9 cellular contexts compared by ENCODE assay signal in genomic region chr2:239318790-239319189, GRCh38.
DNase-seq lines count a peak whose midpoint lies in the region; ATAC-seq, FAIRE-seq and TF ChIP-seq lines count a peak whose summit lies in the region.
"Had no signal": no experiment of that assay in that cellular context is flagged by ENCODE, and none has a peak within 500 bp of the region (broad histone marks: within the 10 kb centered on the region; RNA-seq: fewer than 3 reads in every experiment).

No MANE protein-coding gene starts in this region.

- H3K27me3 ChIP-seq in K562 (ENCODE audit: control insufficient read depth in 2 of 2, insufficient read depth in 2 of 2, low read length in 2 of 2) (no peaks in the 10 kb centered on the region), mesenchymal stem cell (ENCODE audit: control insufficient read depth in 1 of 2, insufficient read depth in 1 of 2, low read length in 2 of 2) (no peaks in the 10 kb centered on the region), tibial artery (no peaks in the 10 kb centered on the region)
- H3K27me3 ChIP-seq: ascending aorta had no signal

- H3K9ac ChIP-seq in K562 (ENCODE audit: insufficient read depth in 1 of 2, low read depth in 2 of 2, low read length in 2 of 2) = peak overlapping the region; percentile 71 to 87; a peak in 3 of 4 replicates
- H3K9ac ChIP-seq in mesenchymal stem cell (ENCODE audit: low read length) = peak overlapping the region; percentile 88

- H3K9me1 ChIP-seq in K562 (ENCODE audit: control insufficient read depth, insufficient read depth, low read length) = no peaks in the 10 kb centered on the region

- peaks cover 74% of the 10 kb centered on the region for H3K79me2 ChIP-seq in K562 (ENCODE audit: control insufficient read depth, insufficient read depth, low read length)

- peak; percentile 58 for FAIRE-seq in K562 (lab: Jason Lieb, UNC)

- no peak for TF ChIP-seq CTCF in K562 (IDR thresholded peaks at IDR 0.05 in 2 of 3, conservative IDR thresholded peaks at IDR 0.05 in 1 of 3; ENCODE audit: insufficient read depth in 2 of 3, low read depth in 1 of 3, low read length in 3 of 3)
- no peak for TF ChIP-seq CTCF in tibial artery (IDR thresholded peaks at IDR 0.05)

- CTCF ChIA-PET in activated CD4-positive, alpha-beta T cell treated with anti-CD3 and anti-CD28 coated beads, Interleukin-2, amount 10 ng/mL, durations not matched to agents 7 days and 5 days (lab: Charles Lee) = interaction anchor here (0.7 to 1.0 kb wide), 2 partner anchors 8 to 15 kb away, joined by 3 to 4 read pairs; no protein-coding TSS in a partner anchor
- CTCF ChIA-PET in K562 (lab: Yijun Ruan, JAX; ENCODE audit: low intra/inter-chr PET ratio) = no interaction called here

- no peak overlapping the region for H2BK12ac ChIP-seq in mesenchymal stem cell (ENCODE audit: low read length in 2 of 2)

- no peak overlapping the region for H2AK5ac ChIP-seq in mesenchymal stem cell (ENCODE audit: low read length, severe bottlenecking)

- peak overlapping the region; percentile 79 for H3K27ac ChIP-seq in K562 (ENCODE audit: extremely low read depth, low read depth, low read length)
- H3K27ac ChIP-seq in mesenchymal stem cell (ENCODE audit: low read length, poor library complexity, severe bottlenecking) = no peak overlapping the region
- peak overlapping the region in 1 of 2 donors; percentile 3 for H3K27ac ChIP-seq in tibial artery

- H3K9me3 Mint-ChIP-seq in activated CD4-positive, alpha-beta T cell treated with anti-CD3 and anti-CD28 coated beads, Interleukin-2, amount 10 ng/mL, durations not matched to agents 7 days and 5 days = peaks cover 11% of the 10 kb centered on the region

- BruUV-seq in K562 (replicated peaks; lab: Mats Ljungman, UMichigan) = no TSS peak

- TF ChIP-seq RAD21 in K562 (CRISPR knock-in tag; conservative IDR thresholded peaks at IDR 0.05 in 1 of 2, IDR thresholded peaks at IDR 0.05 in 1 of 2) = no peak

- peak; percentile 65 for ATAC-seq in K562
- ATAC-seq in GM18870 (IDR thresholded peaks at IDR 0.05; ENCODE audit: unreplicated experiment) = no peak

- H2AFZ ChIP-seq in K562 (ENCODE audit: low read depth, low read length) (peak overlapping the region; percentile 37), mesenchymal stem cell (ENCODE audit: low read depth, low read length) (no peak overlapping the region)

- H3K9me3 ChIP-seq in K562 (replicated peaks; ENCODE audit: control insufficient read depth, insufficient read depth, low read depth, low read length) (no peaks in the 10 kb centered on the region), mesenchymal stem cell (ENCODE audit: control insufficient read depth, low read length) (peaks cover 9% of the 10 kb centered on the region), tibial artery (no peaks in the 10 kb centered on the region)
- H3K9me3 ChIP-seq: ascending aorta had no signal

- TF ChIP-seq POLR2A in K562 (conservative IDR thresholded peaks at IDR 0.05) = no peak

- in situ Hi-C loops in K562 (cut with MboI) (no loop called here), ACHN (cut with HindIII; ENCODE audit: low pct_ligation_motif_present, low pct_unique_long_range_greater_than_20kb, low sequenced_read_pairs) (no loop called here)

- H3K4me1 Mint-ChIP-seq in activated CD4-positive, alpha-beta T cell treated with anti-CD3 and anti-CD28 coated beads, Interleukin-2, amount 10 ng/mL, durations not matched to agents 7 days and 5 days = peaks cover 72% of the 10 kb centered on the region

- H4K91ac ChIP-seq in mesenchymal stem cell (ENCODE audit: low read length) = no peak overlapping the region

- no peak overlapping the region for H2BK15ac ChIP-seq in mesenchymal stem cell (ENCODE audit: low read depth, poor library complexity, severe bottlenecking)

- H3K4me3 ChIP-seq in K562 (peak overlapping the region; percentile 12; the same call in 1 of the 2 replicates), mesenchymal stem cell (ENCODE audit: insufficient read depth in 1 of 2, low read depth in 1 of 2, low read length in 2 of 2) (peak overlapping the region in 1 of 2 experiments; percentile 78), tibial artery (peak overlapping the region; percentile 2 to 20)

- no peak overlapping the region for H3K14ac ChIP-seq in mesenchymal stem cell (ENCODE audit: low read length in 2 of 2)

- POLR2A ChIA-PET in activated CD4-positive, alpha-beta T cell treated with anti-CD3 and anti-CD28 coated beads, Interleukin-2, amount 10 ng/mL, durations not matched to agents 7 days and 5 days (lab: Charles Lee) = interaction anchor here (0.6 kb wide), 1 partner anchor 8 kb away, joined by 3 read pairs; no protein-coding TSS in a partner anchor
- POLR2A ChIA-PET in K562 (lab: Yijun Ruan, JAX) = interaction anchor here (0.8 to 1.3 kb wide), 2 partner anchors 17 to 78 kb away, joined by 3 read pairs; no protein-coding TSS in a partner anchor

- H3K79me1 ChIP-seq in mesenchymal stem cell (replicated peaks; ENCODE audit: low read length, poor library complexity, severe bottlenecking) = peaks cover 52% of the 10 kb centered on the region

- peak overlapping the region; percentile 74 for H3K4me2 ChIP-seq in K562 (ENCODE audit: insufficient read depth, low read length)
- peak overlapping the region; percentile 64 for H3K4me2 ChIP-seq in mesenchymal stem cell (ENCODE audit: low read length, poor library complexity, severe bottlenecking)

- no peaks in the 10 kb centered on the region for H3K27me3 Mint-ChIP-seq in activated CD4-positive, alpha-beta T cell treated with anti-CD3 and anti-CD28 coated beads, Interleukin-2, amount 10 ng/mL, durations not matched to agents 7 days and 5 days

- H3K4me1 ChIP-seq in K562 (replicated peaks in 1 of 2; ENCODE audit: control insufficient read depth in 2 of 2, insufficient read depth in 2 of 2, low read length in 2 of 2) = peaks cover 27% of the 10 kb centered on the region in 2 experiments; a peak in 4 of 5 replicates
- peaks cover 10% of the 10 kb centered on the region for H3K4me1 ChIP-seq in mesenchymal stem cell (ENCODE audit: control insufficient read depth, insufficient read depth, low read depth, low read length)
- peaks cover 0 to 29% (median 11%) of the 10 kb centered on the region in 4 donors for H3K4me1 ChIP-seq in tibial artery

- H3K4me3 Mint-ChIP-seq in activated CD4-positive, alpha-beta T cell treated with anti-CD3 and anti-CD28 coated beads, Interleukin-2, amount 10 ng/mL, durations not matched to agents 7 days and 5 days = peak overlapping the region; percentile 69

- no peak overlapping the region for H3K23ac ChIP-seq in mesenchymal stem cell (ENCODE audit: low read length in 2 of 2)

- H3K27ac Mint-ChIP-seq in activated CD4-positive, alpha-beta T cell treated with anti-CD3 and anti-CD28 coated beads, Interleukin-2, amount 10 ng/mL, durations not matched to agents 7 days and 5 days = peak overlapping the region; percentile 92

- no peak overlapping the region for H3K4ac ChIP-seq in mesenchymal stem cell (ENCODE audit: low read depth in 1 of 2, low read length in 2 of 2)

- H2BK120ac ChIP-seq in mesenchymal stem cell (ENCODE audit: low read depth, low read length) = no peak overlapping the region

- no peak overlapping the region for H2BK5ac ChIP-seq in mesenchymal stem cell (ENCODE audit: low read depth, low read length, poor library complexity, severe bottlenecking)

- no peak for DNase-seq in activated CD4-positive, alpha-beta T cell treated with anti-CD3 and anti-CD28 coated beads, Interleukin-2, amount 10 ng/mL, durations not matched to agents 7 days and 5 days
- DNase-seq in activated CD4-positive, alpha-beta T cell treated with anti-CD3 and anti-CD28 coated beads, Interleukin-2, amount 50 U/mL, for 48 hours = no peak
- DNase-seq in K562 (ENCODE audit: extremely low read depth in 1 of 4, low spot score in 3 of 4) = peak; percentile 51 to 76 (median 56)
- DNase-seq in mesenchymal stem cell = no peak
- peak; percentile 17 to 53 for DNase-seq in tibial artery
- no peak for DNase-seq in ACHN
- no peak for DNase-seq in NCI-H1930 (lab: John Stamatoyannopoulos, UW)

- peaks cover 4% of the 10 kb centered on the region; the same call in 1 of the 3 replicates for H3K36me3 ChIP-seq in K562 (ENCODE audit: control insufficient read depth, insufficient read depth, low read length)
- H3K36me3 ChIP-seq in mesenchymal stem cell (ENCODE audit: control insufficient read depth in 1 of 2, insufficient read depth in 2 of 2, low read depth in 1 of 2, low read length in 2 of 2) = peaks cover 0 to 16% of the 10 kb centered on the region in 2 experiments
- H3K36me3 ChIP-seq in tibial artery = no peaks in the 10 kb centered on the region
- H3K36me3 ChIP-seq: ascending aorta had no signal

- intact Hi-C loops in K562 (cut with micrococcal nuclease) = no loop called here
- intact Hi-C loops in tibial artery (cut with DNase I; ENCODE audit: low total_unique reads) = loop anchor here (10.0 kb wide), 1 partner anchor 76 kb away; no protein-coding TSS in a partner anchor

- no peak overlapping the region for H4K8ac ChIP-seq in mesenchymal stem cell (ENCODE audit: low read length)

- H3K36me3 Mint-ChIP-seq in activated CD4-positive, alpha-beta T cell treated with anti-CD3 and anti-CD28 coated beads, Interleukin-2, amount 10 ng/mL, durations not matched to agents 7 days and 5 days (ENCODE audit: low read depth) = peaks cover 39% of the 10 kb centered on the region

- TF ChIP-seq EP300 in K562 (IDR thresholded peaks at IDR 0.05; ENCODE audit: low read length) = no peak

- no peaks in the 10 kb centered on the region for H4K20me1 ChIP-seq in K562 (replicated peaks; ENCODE audit: control insufficient read depth, insufficient read depth, low read length)

- 0% methylated on average over 5 of the region's 5 CpGs for WGBS in K562 (ENCODE audit: insufficient coverage, low coverage, missing lambda C conversion rate)
- 93% methylated on average over 3 of the region's 5 CpGs for WGBS in mesenchymal stem cell

- H3K18ac ChIP-seq in mesenchymal stem cell (ENCODE audit: low read depth in 1 of 2, low read length in 2 of 2) = no peak overlapping the region

TF ChIP-seq in K562, 482 proteins besides CTCF, POLR2A, EP300 and RAD21:
- TF ChIP-seq GABPA (tag; conservative IDR thresholded peaks at IDR 0.05; ENCODE audit: low read depth) = 0 out of 2 replicates have a peak, but pooled peaks have one; percentile 3
- no peak for TF ChIP-seq RFX7 (CRISPR knock-in tag; IDR thresholded peaks at IDR 0.05)

Comparison
In these comparisons a context has a peak if more than half of its experiments do, and no peak if none do; other contexts are left out.
1. DNase-seq: peak in K562 (4 of 4) and tibial artery (2 of 2); none in activated CD4-positive, alpha-beta T cell treated with anti-CD3 and anti-CD28 coated beads, Interleukin-2, amount 10 ng/mL, durations not matched to agents 7 days and 5 days (single experiment), activated CD4-positive, alpha-beta T cell treated with anti-CD3 and anti-CD28 coated beads, Interleukin-2, amount 50 U/mL, for 48 hours (0 of 2), mesenchymal stem cell (single experiment), ACHN (single experiment) and NCI-H1930 (0 of 2).